ENCODE assay signal across 12 cellular contexts in the genomic region with DNA sequence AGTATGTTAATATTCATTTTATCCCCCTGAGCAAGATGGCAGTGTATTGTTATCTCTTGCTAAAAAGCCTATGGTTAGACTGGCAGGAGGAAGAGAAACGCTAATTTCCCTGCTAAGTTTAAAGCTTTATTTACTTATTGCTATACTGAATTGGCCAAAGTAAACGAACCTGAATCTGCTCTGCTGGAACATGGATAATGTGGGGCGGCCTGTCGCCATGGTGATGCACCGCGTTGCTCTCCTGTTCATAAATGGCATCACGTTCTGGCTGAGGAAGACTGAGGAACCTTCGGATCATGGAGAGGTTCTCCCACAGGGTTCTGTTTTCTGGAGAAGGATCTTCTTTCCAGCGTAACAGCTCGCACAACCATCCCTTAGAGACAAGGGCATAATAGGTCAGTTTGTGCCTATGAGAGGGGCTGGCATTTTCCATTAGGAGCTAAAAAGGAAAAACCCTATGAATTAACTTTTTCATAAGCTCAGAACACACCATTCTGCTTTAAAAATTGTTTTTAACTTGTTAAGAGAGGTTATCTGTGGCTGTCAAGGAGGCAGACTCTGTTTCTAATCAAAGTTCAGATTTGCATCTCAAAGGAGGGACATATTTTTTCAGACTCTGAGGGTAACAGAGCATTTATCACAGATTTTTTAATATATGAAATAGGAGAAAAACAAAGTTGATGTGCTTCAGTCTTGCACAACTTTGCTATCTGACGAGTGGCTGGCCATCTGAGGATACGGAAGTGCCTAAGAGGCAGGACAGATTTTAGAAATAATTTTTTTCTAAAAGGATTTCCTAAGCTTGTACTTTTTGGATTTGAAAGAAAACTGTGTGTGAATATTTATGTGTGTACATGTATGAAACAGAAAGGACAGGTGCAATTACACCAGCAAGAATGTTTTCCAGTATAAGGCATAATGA.
A peak's percentile ranks its signal among the peaks of the same experiment; 100 is the strongest.
DNase-seq lines count a peak whose midpoint lies in the region; ATAC-seq and TF ChIP-seq lines count a peak whose summit lies in the region.
"Had no signal": no experiment of that assay in that cellular context is flagged by ENCODE, and none has a peak within 500 bp of the region (broad histone marks: within the 10 kb centered on the region; RNA-seq: fewer than 3 reads in every experiment).

No MANE protein-coding gene starts in this region.

- H3K4me3 Mint-ChIP-seq in T-helper 2 cell treated with Interferon-gamma antibody and Interleukin-4, amounts not matched to agents 5 μg/mL and 100 μg/mL, for 36 hours = no peak overlapping the region
- H3K4me3 Mint-ChIP-seq in activated T-helper 1 cell treated with anti-CD3 and anti-CD28 coated beads, Interleukin-12 subunit alpha, Interleukin-12 subunit beta, Interleukin-2, Interleukin-4 antibody, amounts not matched to agents 30 ng/mL and 10 ng/mL and 1 ng/mL, durations not matched to agents 14 hours and 24 hours and 36 hours = no peak overlapping the region
- H3K4me3 Mint-ChIP-seq in nephron progenitor cell = peak overlapping the region; percentile 28

- H3K27ac Mint-ChIP-seq in T-helper 2 cell treated with Interferon-gamma antibody and Interleukin-4, amounts not matched to agents 5 μg/mL and 100 μg/mL, for 36 hours = peak overlapping the region; percentile 3
- H3K27ac Mint-ChIP-seq in activated T-helper 1 cell treated with anti-CD3 and anti-CD28 coated beads, Interleukin-12 subunit alpha, Interleukin-12 subunit beta, Interleukin-2, Interleukin-4 antibody, amounts not matched to agents 30 ng/mL and 10 ng/mL and 1 ng/mL, durations not matched to agents 14 hours and 24 hours and 36 hours = peak overlapping the region; percentile 84
- H3K27ac Mint-ChIP-seq in nephron progenitor cell = peak overlapping the region; percentile 88

- in situ Hi-C loops in GM13976 (cut with MboI; ENCODE audit: low sequenced_read_pairs, unreplicated experiment) = no loop called here

- TF ChIP-seq CTCF in nephron progenitor cell (IDR thresholded peaks at IDR 0.05) = no peak
- TF ChIP-seq CTCF in GM13976 (IDR thresholded peaks at IDR 0.05; ENCODE audit: borderline replicate concordance, control extremely low read depth, extremely low read depth, insufficient read depth, missing control alignments) = no peak

- H3K27me3 Mint-ChIP-seq in T-helper 2 cell treated with Interferon-gamma antibody and Interleukin-4, amounts not matched to agents 5 μg/mL and 100 μg/mL, for 36 hours (ENCODE audit: low read depth) = no peaks in the 10 kb centered on the region
- no peaks in the 10 kb centered on the region for H3K27me3 Mint-ChIP-seq in activated T-helper 1 cell treated with anti-CD3 and anti-CD28 coated beads, Interleukin-12 subunit alpha, Interleukin-12 subunit beta, Interleukin-2, Interleukin-4 antibody, amounts not matched to agents 30 ng/mL and 10 ng/mL and 1 ng/mL, durations not matched to agents 14 hours and 24 hours and 36 hours (ENCODE audit: insufficient read depth)
- no peaks in the 10 kb centered on the region for H3K27me3 Mint-ChIP-seq in nephron progenitor cell (ENCODE audit: low read depth, poor library complexity)

- no peak for ATAC-seq in GM18519 (IDR thresholded peaks at IDR 0.05; ENCODE audit: low FRiP score, unreplicated experiment)
- ATAC-seq: A549, gastrocnemius medialis had no signal

- H3K4me1 Mint-ChIP-seq in T-helper 2 cell treated with Interferon-gamma antibody and Interleukin-4, amounts not matched to agents 5 μg/mL and 100 μg/mL, for 36 hours (ENCODE audit: low read depth) = peaks cover 14% of the 10 kb centered on the region
- H3K4me1 Mint-ChIP-seq in activated T-helper 1 cell treated with anti-CD3 and anti-CD28 coated beads, Interleukin-12 subunit alpha, Interleukin-12 subunit beta, Interleukin-2, Interleukin-4 antibody, amounts not matched to agents 30 ng/mL and 10 ng/mL and 1 ng/mL, durations not matched to agents 14 hours and 24 hours and 36 hours (ENCODE audit: low read depth) = peaks cover 41% of the 10 kb centered on the region
- H3K4me1 Mint-ChIP-seq in nephron progenitor cell = peaks cover 46% of the 10 kb centered on the region

- H3K9me3 Mint-ChIP-seq in T-helper 2 cell treated with Interferon-gamma antibody and Interleukin-4, amounts not matched to agents 5 μg/mL and 100 μg/mL, for 36 hours = no peaks in the 10 kb centered on the region
- H3K9me3 Mint-ChIP-seq in activated T-helper 1 cell treated with anti-CD3 and anti-CD28 coated beads, Interleukin-12 subunit alpha, Interleukin-12 subunit beta, Interleukin-2, Interleukin-4 antibody, amounts not matched to agents 30 ng/mL and 10 ng/mL and 1 ng/mL, durations not matched to agents 14 hours and 24 hours and 36 hours = no peaks in the 10 kb centered on the region
- H3K9me3 Mint-ChIP-seq in nephron progenitor cell = no peaks in the 10 kb centered on the region

- DNase-seq in T-helper 2 cell treated with Interferon-gamma antibody and Interleukin-4, amounts not matched to agents 5 μg/mL and 100 μg/mL, for 36 hours (ENCODE audit: low spot score) = no peak
- DNase-seq in T-helper 2 cell = no peak
- peak; percentile 52 for DNase-seq in NCI-H146 treated with DMSO at 0.1 percent for 48 hours (lab: John Stamatoyannopoulos, UW; ENCODE audit: unreplicated experiment)
- DNase-seq in activated T-helper 1 cell treated with anti-CD3 and anti-CD28 coated beads, Interleukin-12 subunit alpha, Interleukin-12 subunit beta, Interleukin-2, Interleukin-4 antibody, amounts not matched to agents 30 ng/mL and 10 ng/mL and 1 ng/mL, durations not matched to agents 14 hours and 24 hours and 36 hours (ENCODE audit: low spot score) = no peak
- DNase-seq in nephron progenitor cell = no peak
- no peak for DNase-seq in DMS114 treated with DMSO at 0.1 percent for 48 hours (lab: John Stamatoyannopoulos, UW; ENCODE audit: unreplicated experiment)
- no peak for DNase-seq in GM13976 (ENCODE audit: low spot score)
- DNase-seq: gastrocnemius medialis; MM.1S; stimulated activated naive CD4-positive, alpha-beta T cell treated with Interleukin-2 at 50 U/mL for 16 hours had no signal

- intact Hi-C loops in activated T-helper 1 cell treated with anti-CD3 and anti-CD28 coated beads, Interleukin-12 subunit alpha, Interleukin-12 subunit beta, Interleukin-2, Interleukin-4 antibody, amounts not matched to agents 30 ng/mL and 10 ng/mL and 1 ng/mL, durations not matched to agents 14 hours and 24 hours and 36 hours (cut with micrococcal nuclease) = no loop called here

- peaks cover 65% of the 10 kb centered on the region for H3K36me3 Mint-ChIP-seq in T-helper 2 cell treated with Interferon-gamma antibody and Interleukin-4, amounts not matched to agents 5 μg/mL and 100 μg/mL, for 36 hours (ENCODE audit: low read depth)
- H3K36me3 Mint-ChIP-seq in activated T-helper 1 cell treated with anti-CD3 and anti-CD28 coated beads, Interleukin-12 subunit alpha, Interleukin-12 subunit beta, Interleukin-2, Interleukin-4 antibody, amounts not matched to agents 30 ng/mL and 10 ng/mL and 1 ng/mL, durations not matched to agents 14 hours and 24 hours and 36 hours (ENCODE audit: low read depth) = peaks cover 68% of the 10 kb centered on the region
- peaks cover 40% of the 10 kb centered on the region for H3K36me3 Mint-ChIP-seq in nephron progenitor cell (ENCODE audit: low read depth)

Comparison
In these comparisons a context has a peak if more than half of its experiments do, and no peak if none do; other contexts are left out.
1. H3K27ac Mint-ChIP-seq: peak in every context shown above with its lines; median percentile 88 in nephron progenitor cell; 84 in activated T-helper 1 cell treated with anti-CD3 and anti-CD28 coated beads, Interleukin-12 subunit alpha, Interleukin-12 subunit beta, Interleukin-2, Interleukin-4 antibody, amounts not matched to agents 30 ng/mL and 10 ng/mL and 1 ng/mL, durations not matched to agents 14 hours and 24 hours and 36 hours; 3 in T-helper 2 cell treated with Interferon-gamma antibody and Interleukin-4, amounts not matched to agents 5 μg/mL and 100 μg/mL, for 36 hours.